1 cellular context compared by ENCODE assay signal in genomic region chr11:64729851-64730382, GRCh38.
TF ChIP-seq lines count a peak whose summit lies in the region.

No MANE protein-coding gene starts in this region.

TF ChIP-seq in HepG2, 621 proteins besides CTCF, POLR2A, EP300 and RAD21:
- TF ChIP-seq NR1H2 (CRISPR knock-in tag; IDR thresholded peaks at IDR 0.05; ENCODE audit: borderline replicate concordance, low read depth) (no peak), NPAS2 (CRISPR knock-in tag; IDR thresholded peaks at IDR 0.05; ENCODE audit: borderline replicate concordance) (no peak), AGO1 (IDR thresholded peaks at IDR 0.05; ENCODE audit: low read depth, low read length, poor library complexity, severe bottlenecking) (no peak), GABPA (IDR thresholded peaks at IDR 0.05; ENCODE audit: low read depth, low read length) (no peak), GABPA (CRISPR knock-in tag; IDR thresholded peaks at IDR 0.05; ENCODE audit: low read depth) (no peak), SSRP1 (CRISPR knock-in tag; IDR thresholded peaks at IDR 0.05) (no peak), ZNF251 (CRISPR knock-in tag; IDR thresholded peaks at IDR 0.05) (no peak), ZNF33A (CRISPR knock-in tag; IDR thresholded peaks at IDR 0.05; ENCODE audit: borderline replicate concordance) (no peak), NBN (conservative IDR thresholded peaks at IDR 0.05) (no peak)
